7 cellular contexts compared by ENCODE assay signal in the genomic region with DNA sequence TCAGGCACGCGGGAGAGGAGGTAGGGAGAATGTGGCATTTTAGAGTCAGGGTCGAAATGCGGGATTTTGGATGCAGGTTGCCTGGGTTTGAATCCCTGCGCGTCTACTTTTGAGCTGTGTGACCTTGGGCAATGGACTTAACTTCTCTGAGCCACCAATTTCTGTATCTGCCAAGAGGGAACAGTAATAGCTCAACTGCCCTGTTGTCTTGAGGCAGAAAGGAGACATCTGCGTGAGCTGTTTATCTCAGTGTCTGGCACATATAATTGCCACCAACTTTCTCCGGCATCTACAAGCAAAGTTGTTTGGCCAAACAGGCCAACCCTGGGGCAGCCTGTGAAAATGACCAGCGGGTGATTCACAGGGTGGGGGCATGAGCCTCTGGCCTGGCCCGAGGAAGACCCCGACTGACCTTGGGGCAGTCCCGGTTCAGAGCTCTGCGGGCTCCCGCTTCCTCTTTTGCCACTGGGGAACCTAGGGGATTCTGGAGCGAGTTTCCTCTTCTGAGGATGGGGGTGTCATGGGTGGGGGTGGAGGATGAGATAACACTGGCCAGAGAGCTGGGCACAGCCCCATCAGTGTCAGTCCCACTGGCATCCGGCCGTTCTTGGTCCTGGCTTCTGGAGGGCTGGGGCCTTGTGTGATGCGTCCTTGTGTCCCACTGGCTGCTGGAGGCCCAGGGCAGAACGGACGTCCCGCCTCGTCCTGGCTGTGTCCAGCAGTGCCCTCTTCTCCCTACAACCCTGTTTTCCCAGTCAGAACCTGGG. TPM values are rescaled to one million over a fixed set of nuclear protein-coding genes. Genes with fewer than 3 reads are reported as not detected.
DNase-seq lines count a peak whose midpoint lies in the region; ATAC-seq, FAIRE-seq and TF ChIP-seq lines count a peak whose summit lies in the region.

No MANE protein-coding gene starts in this region.

- peak overlapping the region; percentile 85 for H3K4me3 ChIP-seq in GM23338
- H3K4me3 ChIP-seq in SU-DHL-6 (ENCODE audit: insufficient read depth, low read length, poor library complexity, severe bottlenecking): peak overlapping the region; percentile 71
- H3K4me3 ChIP-seq in fibroblast of lung (replicated peaks in 1 of 4; ENCODE audit: control extremely low read depth in 1 of 4, insufficient read depth in 1 of 4, low read depth in 3 of 4, low read length in 4 of 4): peak overlapping the region; percentile 46 to 80 (median 71)

- H3K27ac ChIP-seq in GM23338 (ENCODE audit: low read depth) (no peak overlapping the region), SU-DHL-6 (ENCODE audit: low read depth, low read length) (no peak overlapping the region), fibroblast of lung (ENCODE audit: insufficient read depth, low read length) (peak overlapping the region; percentile 41)

- H3K27me3 ChIP-seq in GM23338 (ENCODE audit: insufficient read depth) (0 out of 2 replicates have a peak, but pooled peaks cover 3% of the 10 kb centered on the region), SU-DHL-6 (ENCODE audit: low read length) (no peaks in the 10 kb centered on the region), fibroblast of lung (ENCODE audit: control insufficient read depth, insufficient read depth, low read length) (no peaks in the 10 kb centered on the region)

- H3K36me3 ChIP-seq in GM23338 (ENCODE audit: insufficient read depth) (no peaks in the 10 kb centered on the region), SU-DHL-6 (ENCODE audit: low read length) (no peaks in the 10 kb centered on the region), fibroblast of lung (ENCODE audit: control insufficient read depth, insufficient read depth, low read length) (no peaks in the 10 kb centered on the region)

- H3F3A ChIP-seq in GM23338 (replicated peaks; ENCODE audit: low read depth): peaks cover 11% of the 10 kb centered on the region; the same call in 1 of the 2 replicates
- H3F3A ChIP-seq in SU-DHL-6 (ENCODE audit: insufficient read depth): no peaks in the 10 kb centered on the region

- H3K4me1 Mint-ChIP-seq in GM23338 (peaks cover 55% of the 10 kb centered on the region), neural crest cell (peaks cover 41% of the 10 kb centered on the region)

- H3K9me2 ChIP-seq in GM23338 (ENCODE audit: insufficient read depth) (no peaks in the 10 kb centered on the region), SU-DHL-6 (replicated peaks; ENCODE audit: insufficient read depth, low read length) (no peaks in the 10 kb centered on the region)

- H3K27me3 Mint-ChIP-seq in GM23338 (ENCODE audit: insufficient read depth, low read depth, poor library complexity): peaks cover 15% of the 10 kb centered on the region
- peaks cover 2% of the 10 kb centered on the region for H3K27me3 Mint-ChIP-seq in neural crest cell (ENCODE audit: low read depth)

- H3K4me2 ChIP-seq in GM23338 (peak overlapping the region; percentile 90), SU-DHL-6 (ENCODE audit: low read depth, low read length, poor library complexity, severe bottlenecking) (peak overlapping the region; percentile 60), fibroblast of lung (ENCODE audit: extremely low read depth, insufficient read depth, low read length) (peak overlapping the region; percentile 66)

- H2AFZ ChIP-seq in GM23338: no peak overlapping the region
- H2AFZ ChIP-seq in SU-DHL-6 (ENCODE audit: low read depth, low read length, severe bottlenecking): no peak overlapping the region
- H2AFZ ChIP-seq in fibroblast of lung (ENCODE audit: low read length): no peak overlapping the region

- peak overlapping the region; percentile 56 for H3K9ac ChIP-seq in SU-DHL-6 (ENCODE audit: low read length)
- H3K9ac ChIP-seq in fibroblast of lung (ENCODE audit: insufficient read depth, low read length): peak overlapping the region; percentile 68

- H3K9me3 Mint-ChIP-seq in GM23338 (no peaks in the 10 kb centered on the region), neural crest cell (no peaks in the 10 kb centered on the region)

- peaks cover 29% of the 10 kb centered on the region for H3K4me1 ChIP-seq in GM23338 (ENCODE audit: insufficient read depth)
- peaks cover 2% of the 10 kb centered on the region for H3K4me1 ChIP-seq in fibroblast of lung (ENCODE audit: control insufficient read depth, extremely low read depth, insufficient read depth, low read length)

- ATAC-seq in GM23338 (no peak; the same call in 2 of the 3 replicates), esophagus mucosa (no peak)

- no peak for TF ChIP-seq CTCF in GM23338 (conservative IDR thresholded peaks at IDR 0.05; ENCODE audit: low read depth in 2 of 2)
- TF ChIP-seq CTCF in SU-DHL-6 (IDR thresholded peaks at IDR 0.05; ENCODE audit: insufficient read depth, low read length, poor library complexity, severe bottlenecking): no peak
- TF ChIP-seq CTCF in fibroblast of lung (conservative IDR thresholded peaks at IDR 0.05 in 1 of 2, IDR thresholded peaks at IDR 0.05 in 1 of 2; ENCODE audit: low read depth in 1 of 2, low read length in 2 of 2): no peak
- TF ChIP-seq CTCF in neural crest cell (conservative IDR thresholded peaks at IDR 0.05): no peak

- H3K9me3 ChIP-seq in SU-DHL-6 (ENCODE audit: insufficient read depth, low read length) (no peaks in the 10 kb centered on the region), fibroblast of lung (ENCODE audit: control insufficient read depth, insufficient read depth, low read depth, low read length) (no peaks in the 10 kb centered on the region)

- H3K4me3 Mint-ChIP-seq in GM23338 (peak overlapping the region; percentile 76), neural crest cell (peak overlapping the region; percentile 95)

- H3K79me2 ChIP-seq in GM23338 (replicated peaks; ENCODE audit: insufficient read depth) (peaks cover 57% of the 10 kb centered on the region), SU-DHL-6 (ENCODE audit: insufficient read depth, low read length) (no peaks in the 10 kb centered on the region), fibroblast of lung (ENCODE audit: control insufficient read depth, insufficient read depth, low read length) (peaks cover 9% of the 10 kb centered on the region)

- DNase-seq in GM23338 (ENCODE audit: low spot score) (peak; percentile 25), fibroblast of lung (ENCODE audit: low read depth in 2 of 2) (peak in 1 of 2 donors; percentile 42), neural crest cell (ENCODE audit: low read depth, low spot score) (no peak), RCC 7860 (ENCODE audit: low spot score) (no peak), NCI-H2081 (lab: John Stamatoyannopoulos, UW) (no peak)

- no peaks in the 10 kb centered on the region for H3K36me3 Mint-ChIP-seq in GM23338 (ENCODE audit: low read depth)
- no peaks in the 10 kb centered on the region for H3K36me3 Mint-ChIP-seq in neural crest cell (ENCODE audit: low read depth)

- H3K27ac Mint-ChIP-seq in GM23338: no peak overlapping the region; the same call in 1 of the 2 replicates
- peak overlapping the region; percentile 62 for H3K27ac Mint-ChIP-seq in neural crest cell (ENCODE audit: unreplicated experiment)

- H4K20me1 ChIP-seq in GM23338 (replicated peaks; ENCODE audit: insufficient read depth) (peaks cover 36% of the 10 kb centered on the region), SU-DHL-6 (ENCODE audit: low read depth, low read length) (no peaks in the 10 kb centered on the region), fibroblast of lung (ENCODE audit: control insufficient read depth, extremely low read depth, insufficient read depth, low read length) (no peaks in the 10 kb centered on the region)

- no peak for FAIRE-seq in RCC 7860 (lab: Jason Lieb, UNC)

TF ChIP-seq in GM23338, 12 proteins besides CTCF, POLR2A, EP300 and RAD21 (continues in another document):
- TF ChIP-seq JUNB (IDR thresholded peaks at IDR 0.05; ENCODE audit: unreplicated experiment) (no peak), CREB1 (CRISPR knock-in tag; IDR thresholded peaks at IDR 0.05; ENCODE audit: low read depth) (no peak), EZH2phosphoT487 (IDR thresholded peaks at IDR 0.05; ENCODE audit: unreplicated experiment) (no peak)
- TF ChIP-seq, protein P1, sequence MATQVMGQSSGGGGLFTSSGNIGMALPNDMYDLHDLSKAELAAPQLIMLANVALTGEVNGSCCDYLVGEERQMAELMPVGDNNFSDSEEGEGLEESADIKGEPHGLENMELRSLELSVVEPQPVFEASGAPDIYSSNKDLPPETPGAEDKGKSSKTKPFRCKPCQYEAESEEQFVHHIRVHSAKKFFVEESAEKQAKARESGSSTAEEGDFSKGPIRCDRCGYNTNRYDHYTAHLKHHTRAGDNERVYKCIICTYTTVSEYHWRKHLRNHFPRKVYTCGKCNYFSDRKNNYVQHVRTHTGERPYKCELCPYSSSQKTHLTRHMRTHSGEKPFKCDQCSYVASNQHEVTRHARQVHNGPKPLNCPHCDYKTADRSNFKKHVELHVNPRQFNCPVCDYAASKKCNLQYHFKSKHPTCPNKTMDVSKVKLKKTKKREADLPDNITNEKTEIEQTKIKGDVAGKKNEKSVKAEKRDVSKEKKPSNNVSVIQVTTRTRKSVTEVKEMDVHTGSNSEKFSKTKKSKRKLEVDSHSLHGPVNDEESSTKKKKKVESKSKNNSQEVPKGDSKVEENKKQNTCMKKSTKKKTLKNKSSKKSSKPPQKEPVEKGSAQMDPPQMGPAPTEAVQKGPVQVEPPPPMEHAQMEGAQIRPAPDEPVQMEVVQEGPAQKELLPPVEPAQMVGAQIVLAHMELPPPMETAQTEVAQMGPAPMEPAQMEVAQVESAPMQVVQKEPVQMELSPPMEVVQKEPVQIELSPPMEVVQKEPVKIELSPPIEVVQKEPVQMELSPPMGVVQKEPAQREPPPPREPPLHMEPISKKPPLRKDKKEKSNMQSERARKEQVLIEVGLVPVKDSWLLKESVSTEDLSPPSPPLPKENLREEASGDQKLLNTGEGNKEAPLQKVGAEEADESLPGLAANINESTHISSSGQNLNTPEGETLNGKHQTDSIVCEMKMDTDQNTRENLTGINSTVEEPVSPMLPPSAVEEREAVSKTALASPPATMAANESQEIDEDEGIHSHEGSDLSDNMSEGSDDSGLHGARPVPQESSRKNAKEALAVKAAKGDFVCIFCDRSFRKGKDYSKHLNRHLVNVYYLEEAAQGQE (IDR thresholded peaks at IDR 0.05; ENCODE audit: unreplicated experiment): no peak

RNA-seq across cellular contexts. Expression of gene SNN, which starts 1.3 kb away (rescaled TPM):
- 62.6 and 63.3 TPM in 2 replicates for total RNA-seq in GM23338 (2014; rRNA removed; shearing (Covaris generic))
- polyA plus RNA-seq in GM23338 (2016; fragmentation: Nextera tagmentation; extraction: Ambion mirVana) (19.0 and 20.5 TPM in 2 replicates), fibroblast of lung (17.5 and 19.8 TPM in 2 replicates)
- total RNA-seq in fibroblast of lung (19.3 and 24.9 TPM in 2 replicates), neural crest cell (89.4 and 93.5 TPM in 2 replicates), esophagus mucosa (19.1 TPM)
- polyA plus RNA-seq in fibroblast of lung (2012): 14.9 and 19.2 TPM in 2 replicates
- polyA minus RNA-seq in fibroblast of lung (ENCODE audit: low replicate concordance): 10.9 and 16.5 TPM in 2 replicates
